13 cellular contexts compared by ENCODE assay signal in the genomic region with DNA sequence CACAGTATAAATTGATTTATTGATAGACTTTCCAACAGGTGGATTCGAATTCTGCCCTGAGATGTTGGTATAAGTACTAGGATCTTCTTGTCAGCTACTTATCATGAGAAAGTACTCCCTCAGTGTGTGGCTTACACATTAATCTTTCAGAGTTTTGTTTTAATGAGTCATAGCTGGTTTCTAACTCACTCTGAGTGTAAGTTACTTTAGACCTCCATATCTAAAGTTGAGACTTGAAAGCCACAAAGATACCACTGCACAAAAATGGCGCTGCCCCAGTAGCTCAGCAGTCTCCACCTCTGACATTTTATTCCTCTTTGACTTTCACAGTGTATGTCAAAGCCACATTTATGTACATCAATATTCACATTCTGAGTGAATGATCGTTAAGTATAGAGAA.
DNase-seq lines count a peak whose midpoint lies in the region; ATAC-seq lines count a peak whose summit lies in the region.
"Had no signal": no experiment of that assay in that cellular context is flagged by ENCODE, and none has a peak within 500 bp of the region (broad histone marks: within the 10 kb centered on the region; RNA-seq: fewer than 3 reads in every experiment).

No MANE protein-coding gene starts in this region.

- DNase-seq in kidney glomerular epithelial cell (lab: John Stamatoyannopoulos, UW) (peak; percentile 16), foreskin melanocyte (no peak), AG08395 (ENCODE audit: low spot score) (no peak)
- DNase-seq: anterior cingulate cortex, Caco-2, GOT3, NCI-H1417, NCI-H526, SHP77 treated with DMSO at 0.1 percent for 48 hours had no signal

- peak; percentile 80 for ATAC-seq in GM19025 (IDR thresholded peaks at IDR 0.05; ENCODE audit: low read depth, unreplicated experiment)
- peak; percentile 79 for ATAC-seq in GM21737 (IDR thresholded peaks at IDR 0.05; ENCODE audit: unreplicated experiment)
- ATAC-seq in HG03135 (IDR thresholded peaks at IDR 0.05; ENCODE audit: unreplicated experiment), result peak; percentile 84
- ATAC-seq in GM19455 (IDR thresholded peaks at IDR 0.05; ENCODE audit: unreplicated experiment), result no peak
